Comparison of ENCODE assay signal across 18 cellular contexts in genomic region chr9:130423272-130423671, GRCh38. TPM values are rescaled to one million over a fixed set of nuclear protein-coding genes. Genes with fewer than 3 reads are reported as not detected.
A peak's percentile ranks its signal among the peaks of the same experiment; 100 is the strongest.
DNase-seq lines count a peak whose midpoint lies in the region; ATAC-seq, FAIRE-seq and TF ChIP-seq lines count a peak whose summit lies in the region.
"Had no signal": no experiment of that assay in that cellular context is flagged by ENCODE, and none has a peak within 500 bp of the region (broad histone marks: within the 10 kb centered on the region; RNA-seq: fewer than 3 reads in every experiment).

No MANE protein-coding gene starts in this region.

- intact Hi-C loops in Right ventricle myocardium superior (cut with DNase I): no loop called here

- H3K4me3 ChIP-seq in OCI-LY3 (ENCODE audit: low read length): peak overlapping the region; percentile 54
- H3K4me3 ChIP-seq: body of pancreas, dorsolateral prefrontal cortex, GM23248, vagina had no signal

- TF ChIP-seq CTCF in OCI-LY3 (IDR thresholded peaks at IDR 0.05; ENCODE audit: low read depth, low read length): no peak
- TF ChIP-seq CTCF in nephron (IDR thresholded peaks at IDR 0.05; ENCODE audit: unreplicated experiment in 3 of 3): no peak
- TF ChIP-seq CTCF in mesothelial cell of epicardium (IDR thresholded peaks at IDR 0.05; ENCODE audit: unreplicated experiment): no peak

- peak overlapping the region; percentile 71 for H2AFZ ChIP-seq in OCI-LY3 (ENCODE audit: low read depth, low read length)
- H2AFZ ChIP-seq: GM23248 had no signal

- H3K79me2 ChIP-seq in OCI-LY3 (ENCODE audit: low read length): no peaks in the 10 kb centered on the region

- no peak overlapping the region for H3K4me3 Mint-ChIP-seq in nephron
- H3K4me3 Mint-ChIP-seq in mesothelial cell of epicardium: no peak overlapping the region
- H3K4me3 Mint-ChIP-seq: activated T-cell treated with anti-CD3 and anti-CD28 coated beads, Interleukin-2, amount 50 U/mL, for 24 hours; neural crest cell had no signal

- H3K36me3 Mint-ChIP-seq in nephron (ENCODE audit: low read depth) (no peaks in the 10 kb centered on the region), mesothelial cell of epicardium (no peaks in the 10 kb centered on the region)
- H3K36me3 Mint-ChIP-seq: activated naive CD4-positive, alpha-beta T cell treated with anti-CD3 and anti-CD28 coated beads, Interleukin-2, amount 50 U/mL, for 72 hours had no signal

- H3K9ac ChIP-seq in OCI-LY3 (ENCODE audit: low read length): peak overlapping the region; percentile 15; the same call in 1 of the 2 replicates
- H3K9ac ChIP-seq: GM23248 had no signal

- no peak for FAIRE-seq in RCC 7860 (lab: Jason Lieb, UNC)

- no peaks in the 10 kb centered on the region for H4K20me1 ChIP-seq in OCI-LY3 (ENCODE audit: insufficient read depth, low read length)

- H3K4me1 Mint-ChIP-seq in nephron (peaks cover 19% of the 10 kb centered on the region), mesothelial cell of epicardium (peaks cover 6% of the 10 kb centered on the region)

- no peaks in the 10 kb centered on the region for H3K27me3 ChIP-seq in OCI-LY3 (ENCODE audit: low read depth, low read length)
- H3K27me3 ChIP-seq: body of pancreas, dorsolateral prefrontal cortex, vagina had no signal

- peak overlapping the region; percentile 79 for H3K4me2 ChIP-seq in OCI-LY3 (ENCODE audit: low read length)

- H3K36me3 ChIP-seq in OCI-LY3 (replicated peaks; ENCODE audit: low read depth, low read length): no peaks in the 10 kb centered on the region
- H3K36me3 ChIP-seq: vagina had no signal

- H3K27me3 Mint-ChIP-seq in nephron (ENCODE audit: low read depth): peaks cover 70% of the 10 kb centered on the region
- peaks cover 9% of the 10 kb centered on the region for H3K27me3 Mint-ChIP-seq in mesothelial cell of epicardium (ENCODE audit: low read depth)
- H3K27me3 Mint-ChIP-seq: activated T-cell treated with anti-CD3 and anti-CD28 coated beads, Interleukin-2, amount 50 U/mL, for 24 hours had no signal

- H3K27ac Mint-ChIP-seq in nephron (peak overlapping the region in 2 of 3 experiments; percentile 65), mesothelial cell of epicardium (no peak overlapping the region)
- H3K27ac Mint-ChIP-seq: activated T-cell treated with anti-CD3 and anti-CD28 coated beads, Interleukin-2, amount 50 U/mL, for 24 hours had no signal

- DNase-seq in DMS 273 (lab: John Stamatoyannopoulos, UW; ENCODE audit: unreplicated experiment) (peak; percentile 88), Right ventricle myocardium superior (peak; percentile 84), mesothelial cell of epicardium (ENCODE audit: low spot score in 2 of 2, unreplicated experiment in 2 of 2) (no peak), NCI-H1417 treated with DMSO at 0.1 percent for 48 hours (lab: John Stamatoyannopoulos, UW) (no peak), RCC 7860 (ENCODE audit: low spot score) (no peak), NCI-H226 (no peak)
- DNase-seq: activated CD4-positive, alpha-beta T cell treated with anti-CD3 and anti-CD28 coated beads, Interleukin-2, amount 50 U/mL, for 1 hour; activated T-cell treated with anti-CD3 and anti-CD28 coated beads, Interleukin-2, amount 50 U/mL, for 24 hours; body of pancreas; GM23248; NCI-H2029; PC-3 had no signal

- peak; percentile 90 for ATAC-seq in Right ventricle myocardium superior (ENCODE audit: poor library complexity)
- ATAC-seq: activated naive CD4-positive, alpha-beta T cell treated with anti-CD3 and anti-CD28 coated beads, Interleukin-2, amount 50 U/mL, for 72 hours; body of pancreas; PC-3 had no signal

- H3K9me3 ChIP-seq in OCI-LY3 (ENCODE audit: insufficient read depth, low read length): no peaks in the 10 kb centered on the region
- H3K9me3 ChIP-seq: body of pancreas, vagina had no signal

- H3K9me3 Mint-ChIP-seq in nephron: no peaks in the 10 kb centered on the region
- H3K9me3 Mint-ChIP-seq in mesothelial cell of epicardium: peaks cover 5% of the 10 kb centered on the region
- H3K9me3 Mint-ChIP-seq: activated naive CD4-positive, alpha-beta T cell treated with anti-CD3 and anti-CD28 coated beads, Interleukin-2, amount 50 U/mL, for 72 hours; activated T-cell treated with anti-CD3 and anti-CD28 coated beads, Interleukin-2, amount 50 U/mL, for 24 hours; neural crest cell had no signal

- H3K27ac ChIP-seq in OCI-LY3 (ENCODE audit: low read length): no peak overlapping the region; the same call in 1 of the 2 replicates
- H3K27ac ChIP-seq: body of pancreas, dorsolateral prefrontal cortex, GM23248, vagina had no signal

- H3K4me1 ChIP-seq in OCI-LY3 (ENCODE audit: low read length): peaks cover 14% of the 10 kb centered on the region
- H3K4me1 ChIP-seq: body of pancreas had no signal

RNA-seq across cellular contexts. Expression of gene ASS1, which starts 21.5 kb away (rescaled TPM):
- 74.4 TPM for total RNA-seq in Right ventricle myocardium superior
- total RNA-seq in mesothelial cell of epicardium: 94.8 to 110 TPM (median 98.0 TPM) in 3 replicates

Comparison
In these comparisons a context has a peak if more than half of its experiments do, and no peak if none do; other contexts are left out.
1. DNase-seq: peak in DMS 273 (single experiment) and Right ventricle myocardium superior (single experiment); none in mesothelial cell of epicardium (0 of 2), NCI-H1417 treated with DMSO at 0.1 percent for 48 hours (single experiment), RCC 7860 (single experiment) and NCI-H226 (single experiment).